Comparison of ENCODE assay signal across 2 cellular contexts in the genomic region with DNA sequence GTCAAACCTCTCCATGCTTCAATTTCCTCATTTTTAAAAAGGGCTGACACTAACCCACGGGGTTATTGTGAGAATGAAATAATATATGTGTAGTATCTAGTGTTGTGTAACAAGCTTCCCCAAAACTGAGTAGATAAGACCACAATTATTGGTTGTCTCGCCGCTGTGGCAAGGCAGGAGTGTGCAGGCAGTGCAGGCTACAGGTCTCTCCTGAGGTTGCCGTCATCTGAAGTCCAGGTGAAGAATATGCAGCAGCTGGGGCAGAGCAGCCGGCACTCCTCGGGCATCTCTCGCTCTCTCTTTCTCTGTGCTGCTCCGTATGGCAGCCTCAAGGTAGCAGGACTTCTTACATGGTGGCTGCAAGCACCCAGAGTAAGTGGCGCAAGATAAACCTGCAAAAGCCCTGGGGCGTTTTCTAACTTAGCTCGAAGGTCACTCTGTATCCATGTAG.
TF ChIP-seq lines count a peak whose summit lies in the region.

No MANE protein-coding gene starts in this region.

TF ChIP-seq in GM23338, 12 proteins besides CTCF, POLR2A, EP300 and RAD21 (continued from another document):
- TF ChIP-seq NANOG (IDR thresholded peaks at IDR 0.05; ENCODE audit: borderline replicate concordance), result no peak
- TF ChIP-seq ZNF462 (CRISPR knock-in tag; IDR thresholded peaks at IDR 0.05), result no peak

TF ChIP-seq in WTC11, 78 proteins besides CTCF, POLR2A, EP300 and RAD21 (continued from another document):
- TF ChIP-seq, protein P1, sequence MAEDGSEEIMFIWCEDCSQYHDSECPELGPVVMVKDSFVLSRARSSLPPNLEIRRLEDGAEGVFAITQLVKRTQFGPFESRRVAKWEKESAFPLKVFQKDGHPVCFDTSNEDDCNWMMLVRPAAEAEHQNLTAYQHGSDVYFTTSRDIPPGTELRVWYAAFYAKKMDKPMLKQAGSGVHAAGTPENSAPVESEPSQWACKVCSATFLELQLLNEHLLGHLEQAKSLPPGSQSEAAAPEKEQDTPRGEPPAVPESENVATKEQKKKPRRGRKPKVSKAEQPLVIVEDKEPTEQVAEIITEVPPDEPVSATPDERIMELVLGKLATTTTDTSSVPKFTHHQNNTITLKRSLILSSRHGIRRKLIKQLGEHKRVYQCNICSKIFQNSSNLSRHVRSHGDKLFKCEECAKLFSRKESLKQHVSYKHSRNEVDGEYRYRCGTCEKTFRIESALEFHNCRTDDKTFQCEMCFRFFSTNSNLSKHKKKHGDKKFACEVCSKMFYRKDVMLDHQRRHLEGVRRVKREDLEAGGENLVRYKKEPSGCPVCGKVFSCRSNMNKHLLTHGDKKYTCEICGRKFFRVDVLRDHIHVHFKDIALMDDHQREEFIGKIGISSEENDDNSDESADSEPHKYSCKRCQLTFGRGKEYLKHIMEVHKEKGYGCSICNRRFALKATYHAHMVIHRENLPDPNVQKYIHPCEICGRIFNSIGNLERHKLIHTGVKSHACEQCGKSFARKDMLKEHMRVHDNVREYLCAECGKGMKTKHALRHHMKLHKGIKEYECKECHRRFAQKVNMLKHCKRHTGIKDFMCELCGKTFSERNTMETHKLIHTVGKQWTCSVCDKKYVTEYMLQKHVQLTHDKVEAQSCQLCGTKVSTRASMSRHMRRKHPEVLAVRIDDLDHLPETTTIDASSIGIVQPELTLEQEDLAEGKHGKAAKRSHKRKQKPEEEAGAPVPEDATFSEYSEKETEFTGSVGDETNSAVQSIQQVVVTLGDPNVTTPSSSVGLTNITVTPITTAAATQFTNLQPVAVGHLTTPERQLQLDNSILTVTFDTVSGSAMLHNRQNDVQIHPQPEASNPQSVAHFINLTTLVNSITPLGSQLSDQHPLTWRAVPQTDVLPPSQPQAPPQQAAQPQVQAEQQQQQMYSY (CRISPR knock-in tag; IDR thresholded peaks at IDR 0.05), result no peak
- TF ChIP-seq SP1 (CRISPR knock-in tag; conservative IDR thresholded peaks at IDR 0.05), result no peak
- TF ChIP-seq ZNF263 (CRISPR knock-in tag; IDR thresholded peaks at IDR 0.05; ENCODE audit: low read depth), result no peak
- no peak for TF ChIP-seq ZNF219 (CRISPR knock-in tag; IDR thresholded peaks at IDR 0.05; ENCODE audit: borderline replicate concordance)
- no peak for TF ChIP-seq NFATC4 (CRISPR knock-in tag; IDR thresholded peaks at IDR 0.05)
